Comparison of ENCODE assay signal across 1 cellular context in the genomic region with DNA sequence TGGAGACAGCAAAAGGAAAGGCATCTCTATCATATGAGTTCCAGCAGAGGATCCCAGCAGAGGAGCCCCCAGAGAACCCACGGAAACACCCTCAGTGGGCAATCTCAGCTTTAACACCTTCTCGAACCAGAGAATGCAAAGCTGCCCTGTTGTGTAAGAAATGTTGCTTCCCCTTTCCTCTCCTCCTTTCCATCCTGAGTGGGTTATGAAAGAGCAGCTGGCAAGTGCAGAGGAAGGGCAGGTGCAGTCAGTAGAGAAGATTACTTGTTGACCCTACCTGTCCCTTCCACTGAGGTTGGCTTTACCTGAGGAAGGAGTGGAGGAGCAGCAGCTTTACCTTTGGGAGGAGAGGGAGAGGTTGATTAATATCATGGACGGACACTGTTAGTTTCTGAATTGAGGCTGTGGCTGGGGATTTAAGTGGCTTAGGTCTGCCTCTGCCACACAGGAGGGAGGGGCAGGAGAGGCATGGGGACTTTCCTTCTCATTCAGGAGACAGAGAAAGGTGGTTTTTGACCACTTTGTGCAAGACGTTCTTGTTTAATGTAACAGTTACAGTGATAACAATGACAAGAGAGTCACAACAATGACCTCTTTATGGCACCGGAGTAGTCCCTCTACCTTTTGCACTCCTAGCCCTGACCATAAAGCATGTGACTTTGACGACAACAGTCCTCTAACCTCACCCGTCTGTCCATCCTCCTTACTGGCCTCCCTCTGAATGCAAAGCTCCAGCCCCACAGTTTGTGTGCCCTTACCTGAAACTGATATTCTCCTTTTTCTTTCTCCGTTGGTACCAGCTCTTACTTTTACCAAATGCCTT.
TF ChIP-seq lines count a peak whose summit lies in the region.

No MANE protein-coding gene starts in this region.

TF ChIP-seq in GM23338, 12 proteins besides CTCF, POLR2A, EP300 and RAD21 (continued from another document):
- TF ChIP-seq ZNF462 (CRISPR knock-in tag; IDR thresholded peaks at IDR 0.05) (no peak), EZH2phosphoT487 (IDR thresholded peaks at IDR 0.05; ENCODE audit: unreplicated experiment) (no peak)
TF ChIP-seq in GM23338: peak in this region for 0.
